In genomic region chr15:34370129-34370528, GRCh38 we compare ENCODE assay signal across 29 cellular contexts. TPM values are rescaled to one million over a fixed set of nuclear protein-coding genes. Genes with fewer than 3 reads are reported as not detected.
DNase-seq lines count a peak whose midpoint lies in the region; ATAC-seq, FAIRE-seq and TF ChIP-seq lines count a peak whose summit lies in the region.
"Had no signal": no experiment of that assay in that cellular context is flagged by ENCODE, and none has a peak within 500 bp of the region (broad histone marks: within the 10 kb centered on the region; RNA-seq: fewer than 3 reads in every experiment).

No MANE protein-coding gene starts in this region.

- FAIRE-seq in astrocyte (lab: Jason Lieb, UNC): no peak
- FAIRE-seq: kidney had no signal

- ATAC-seq in activated T-cell treated with anti-CD3 and anti-CD28 coated beads, Interleukin-2, amount 50 U/mL, for 72 hours (replicated peaks in 1 of 2): no peak
- peak; percentile 17 for ATAC-seq in GM18868 (IDR thresholded peaks at IDR 0.05; ENCODE audit: unreplicated experiment)
- no peak for ATAC-seq in stimulated activated effector memory CD8-positive, alpha-beta T cell treated with anti-CD3 and anti-CD28 coated beads, Interleukin-12 subunit alpha, Interleukin-12 subunit beta, amount 100 ng/mL, for 72 hours
- ATAC-seq in left cardiac atrium: no peak
- ATAC-seq: lower lobe of right lung had no signal

- no peaks in the 10 kb centered on the region for H3K9me3 ChIP-seq in astrocyte (ENCODE audit: insufficient read depth, low read depth, low read length)
- H3K9me3 ChIP-seq: BE2C, lower lobe of right lung, SK-N-SH had no signal

- no peaks in the 10 kb centered on the region for H3K36me3 ChIP-seq in astrocyte (ENCODE audit: insufficient read depth, low read length)
- H3K36me3 ChIP-seq: BE2C, lower lobe of right lung, WERI-Rb-1 had no signal

- intact Hi-C loops in left cardiac atrium (cut with DNase I): no loop called here

- no peak overlapping the region for H3K4me3 ChIP-seq in astrocyte (ENCODE audit: insufficient read depth, low read depth, low read length)
- no peak overlapping the region for H3K4me3 ChIP-seq in foreskin fibroblast (ENCODE audit: low read depth in 1 of 2, low read length in 2 of 2)
- H3K4me3 ChIP-seq: lower lobe of right lung had no signal

- H4K20me1 ChIP-seq in astrocyte (ENCODE audit: insufficient read depth, low read length): peaks cover 12% of the 10 kb centered on the region

- peak overlapping the region; percentile 15 for H3K27ac Mint-ChIP-seq in activated T-cell treated with anti-CD3 and anti-CD28 coated beads, Interleukin-2, amount 50 U/mL, for 72 hours
- peak overlapping the region; percentile 12 for H3K27ac Mint-ChIP-seq in astrocyte (ENCODE audit: unreplicated experiment)
- H3K27ac Mint-ChIP-seq in stimulated activated effector memory CD8-positive, alpha-beta T cell treated with anti-CD3 and anti-CD28 coated beads, Interleukin-12 subunit alpha, Interleukin-12 subunit beta, amount 100 ng/mL, for 72 hours: peak overlapping the region; percentile 68
- H3K27ac Mint-ChIP-seq: activated naive CD4-positive, alpha-beta T cell treated with anti-CD3 and anti-CD28 coated beads, Interleukin-2, amount 10 ng/mL, durations not matched to agents 7 days and 5 days; HFFc6 had no signal

- H3K9me3 Mint-ChIP-seq in activated T-cell treated with anti-CD3 and anti-CD28 coated beads, Interleukin-2, amount 50 U/mL, for 72 hours: no peaks in the 10 kb centered on the region
- peaks cover 5% of the 10 kb centered on the region for H3K9me3 Mint-ChIP-seq in astrocyte (ENCODE audit: unreplicated experiment)
- no peaks in the 10 kb centered on the region for H3K9me3 Mint-ChIP-seq in stimulated activated effector memory CD8-positive, alpha-beta T cell treated with anti-CD3 and anti-CD28 coated beads, Interleukin-12 subunit alpha, Interleukin-12 subunit beta, amount 100 ng/mL, for 72 hours
- H3K9me3 Mint-ChIP-seq: HFFc6 had no signal

- no peaks in the 10 kb centered on the region for H3K36me3 Mint-ChIP-seq in activated T-cell treated with anti-CD3 and anti-CD28 coated beads, Interleukin-2, amount 50 U/mL, for 72 hours (ENCODE audit: insufficient read depth in 2 of 2)
- H3K36me3 Mint-ChIP-seq in astrocyte (ENCODE audit: low read depth, unreplicated experiment): peaks cover 4% of the 10 kb centered on the region
- peaks cover 17% of the 10 kb centered on the region for H3K36me3 Mint-ChIP-seq in stimulated activated effector memory CD8-positive, alpha-beta T cell treated with anti-CD3 and anti-CD28 coated beads, Interleukin-12 subunit alpha, Interleukin-12 subunit beta, amount 100 ng/mL, for 72 hours
- H3K36me3 Mint-ChIP-seq: activated naive CD4-positive, alpha-beta T cell treated with anti-CD3 and anti-CD28 coated beads, Interleukin-2, amount 10 ng/mL, durations not matched to agents 7 days and 5 days had no signal

- no peak overlapping the region for H3K27ac ChIP-seq in astrocyte (ENCODE audit: low read depth, low read length)
- H3K27ac ChIP-seq: lower lobe of right lung, RWPE1, WERI-Rb-1 had no signal

- no peak for TF ChIP-seq CTCF in astrocyte (IDR thresholded peaks at IDR 0.05; ENCODE audit: insufficient read depth, low read depth, low read length)
- no peak for TF ChIP-seq CTCF in foreskin fibroblast (IDR thresholded peaks at IDR 0.05; ENCODE audit: low read depth, low read length)

- peaks cover 34% of the 10 kb centered on the region for H3K4me1 Mint-ChIP-seq in activated T-cell treated with anti-CD3 and anti-CD28 coated beads, Interleukin-2, amount 50 U/mL, for 72 hours (ENCODE audit: low read depth)
- peaks cover 17% of the 10 kb centered on the region for H3K4me1 Mint-ChIP-seq in astrocyte (ENCODE audit: low read depth, unreplicated experiment)
- H3K4me1 Mint-ChIP-seq in stimulated activated effector memory CD8-positive, alpha-beta T cell treated with anti-CD3 and anti-CD28 coated beads, Interleukin-12 subunit alpha, Interleukin-12 subunit beta, amount 100 ng/mL, for 72 hours: peaks cover 34% of the 10 kb centered on the region

- H3K9ac ChIP-seq in astrocyte (ENCODE audit: low read length): no peak overlapping the region
- H3K9ac ChIP-seq: SK-N-SH had no signal

- peaks cover 16% of the 10 kb centered on the region for H3K79me2 ChIP-seq in astrocyte (ENCODE audit: insufficient read depth, low read length)

- H2AFZ ChIP-seq in astrocyte (ENCODE audit: low read depth, low read length): no peak overlapping the region

- peaks cover 15% of the 10 kb centered on the region for H3K4me1 ChIP-seq in astrocyte (ENCODE audit: insufficient read depth, low read length)
- H3K4me1 ChIP-seq: BE2C had no signal

- no peaks in the 10 kb centered on the region for H3K27me3 ChIP-seq in astrocyte (ENCODE audit: insufficient read depth, low read length)
- H3K27me3 ChIP-seq: BE2C had no signal

- DNase-seq in activated T-cell treated with anti-CD3 and anti-CD28 coated beads, Interleukin-2, amount 50 U/mL, for 72 hours: no peak
- no peak for DNase-seq in activated T-cell treated with anti-CD3 and anti-CD28 coated beads, Interleukin-2, amount 50 U/mL, for 1 hour
- no peak for DNase-seq in astrocyte (ENCODE audit: low read depth)
- DNase-seq in stimulated activated effector memory CD8-positive, alpha-beta T cell treated with anti-CD3 and anti-CD28 coated beads, Interleukin-12 subunit alpha, Interleukin-12 subunit beta, amount 100 ng/mL, for 72 hours (ENCODE audit: low spot score in 2 of 2): no peak
- DNase-seq in left cardiac atrium: no peak
- no peak for DNase-seq in foreskin fibroblast
- DNase-seq in superior temporal gyrus (ENCODE audit: extremely low spot score): no peak
- DNase-seq: activated CD4-positive, alpha-beta T cell treated with anti-CD3 and anti-CD28 coated beads, Interleukin-2, amount 50 U/mL, for 1 hour; activated naive CD4-positive, alpha-beta T cell treated with anti-CD3 and anti-CD28 coated beads, Interleukin-2, amount 10 ng/mL, durations not matched to agents 7 days and 5 days; aorta; BE2C; dermis blood vessel endothelial cell; HFFc6; kidney; lower lobe of right lung; NCI-H1092; NCI-H187 treated with DMSO at 0.1 percent for 48 hours; occipital lobe; SK-N-SH; stimulated activated CD8-positive, alpha-beta memory T cell treated with anti-CD3 and anti-CD28 coated beads, Interleukin-4, amount 100 ng/mL, for 48 hours; substantia nigra; WERI-Rb-1 had no signal

- peak overlapping the region in 1 of 2 donors; percentile 3 for H3K4me3 Mint-ChIP-seq in activated T-cell treated with anti-CD3 and anti-CD28 coated beads, Interleukin-2, amount 50 U/mL, for 72 hours
- H3K4me3 Mint-ChIP-seq in astrocyte (ENCODE audit: unreplicated experiment): no peak overlapping the region
- H3K4me3 Mint-ChIP-seq in stimulated activated effector memory CD8-positive, alpha-beta T cell treated with anti-CD3 and anti-CD28 coated beads, Interleukin-12 subunit alpha, Interleukin-12 subunit beta, amount 100 ng/mL, for 72 hours: peak overlapping the region; percentile 85
- H3K4me3 Mint-ChIP-seq: activated naive CD4-positive, alpha-beta T cell treated with anti-CD3 and anti-CD28 coated beads, Interleukin-2, amount 10 ng/mL, durations not matched to agents 7 days and 5 days; HFFc6 had no signal

- no peaks in the 10 kb centered on the region for H3K27me3 Mint-ChIP-seq in activated T-cell treated with anti-CD3 and anti-CD28 coated beads, Interleukin-2, amount 50 U/mL, for 72 hours (ENCODE audit: low read depth)
- H3K27me3 Mint-ChIP-seq in astrocyte (ENCODE audit: low read depth, unreplicated experiment): no peaks in the 10 kb centered on the region
- H3K27me3 Mint-ChIP-seq: activated naive CD4-positive, alpha-beta T cell treated with anti-CD3 and anti-CD28 coated beads, Interleukin-2, amount 10 ng/mL, durations not matched to agents 7 days and 5 days had no signal

- H3K4me2 ChIP-seq in astrocyte (ENCODE audit: low read length): no peak overlapping the region
- H3K4me2 ChIP-seq: SK-N-SH had no signal

RNA-seq across cellular contexts. Expression of gene LPCAT4, which starts 3.1 kb away (rescaled TPM):
- total RNA-seq in activated T-cell treated with anti-CD3 and anti-CD28 coated beads, Interleukin-2, amount 50 U/mL, for 72 hours: 10 to 100 TPM; 33.8 to 38.3 TPM
- total RNA-seq in astrocyte (44.4 TPM in 2 replicates), left cardiac atrium (10 to 100 TPM; 31.3 to 43.7 TPM)

RNA-seq across cellular contexts. Expression of gene NUTM1, which starts 27.0 kb away (rescaled TPM):
- total RNA-seq in activated T-cell treated with anti-CD3 and anti-CD28 coated beads, Interleukin-2, amount 50 U/mL, for 72 hours: not detected
- total RNA-seq in astrocyte (not detected in 2 replicates), left cardiac atrium (not detected)
- total RNA-seq: A673, aorta, cardiac septum, Daoy, dermis blood vessel endothelial cell, HFFc6, kidney, lower lobe of right lung, occipital lobe, pulmonary artery endothelial cell, urinary bladder had no signal

RNA-seq across cellular contexts. Expression of gene NOP10, which starts 27.2 kb away (rescaled TPM):
- total RNA-seq in activated T-cell treated with anti-CD3 and anti-CD28 coated beads, Interleukin-2, amount 50 U/mL, for 72 hours: 100 to 1,000 TPM; 126 to 158 TPM
- total RNA-seq in astrocyte (209 and 224 TPM in 2 replicates), left cardiac atrium (100 to 1,000 TPM; 109 to 117 TPM)

RNA-seq across cellular contexts. Expression of gene SLC12A6, which starts 32.5 kb away (rescaled TPM):
- 10 to 100 TPM; 25.0 to 31.3 TPM for total RNA-seq in activated T-cell treated with anti-CD3 and anti-CD28 coated beads, Interleukin-2, amount 50 U/mL, for 72 hours
- total RNA-seq in astrocyte (15.8 and 17.8 TPM in 2 replicates), left cardiac atrium (10 to 100 TPM; 16.0 to 19.6 TPM)

Comparison
In these comparisons a context has a peak if more than half of its experiments do, and no peak if none do; other contexts are left out.
1. H3K27ac Mint-ChIP-seq: peak in every context shown above with its lines; median percentile 68 in stimulated activated effector memory CD8-positive, alpha-beta T cell treated with anti-CD3 and anti-CD28 coated beads, Interleukin-12 subunit alpha, Interleukin-12 subunit beta, amount 100 ng/mL, for 72 hours; 15 in activated T-cell treated with anti-CD3 and anti-CD28 coated beads, Interleukin-2, amount 50 U/mL, for 72 hours; 12 in astrocyte.